14 cellular contexts compared by ENCODE assay signal in genomic region chr9:121838757-121839669, GRCh38.
DNase-seq lines count a peak whose midpoint lies in the region; ATAC-seq, FAIRE-seq and TF ChIP-seq lines count a peak whose summit lies in the region.
"Had no signal": no experiment of that assay in that cellular context is flagged by ENCODE, and none has a peak within 500 bp of the region (broad histone marks: within the 10 kb centered on the region; RNA-seq: fewer than 3 reads in every experiment).

No MANE protein-coding gene starts in this region.

- CTCF ChIA-PET in WTC11 (lab: Charles Lee), result interaction anchor here (0.9 to 2.0 kb wide), 3 partner anchors 19 to 293 kb away, joined by 3 to 5 read pairs (median 4); no protein-coding TSS in a partner anchor

- no peak for DNase-seq in GM12892 (ENCODE audit: insufficient read length)
- DNase-seq in WTC11 (ENCODE audit: low spot score), result no peak
- peak; percentile 30 for DNase-seq in left lobe of liver (ENCODE audit: low spot score)
- DNase-seq in midbrain (lab: John Stamatoyannopoulos, UW), result no peak
- DNase-seq in stimulated activated CD4-positive, alpha-beta T cell treated with anti-CD3 and anti-CD28 coated beads, Interleukin-1b, Interleukin-23, amount 100 ng/mL, for 48 hours, result no peak
- DNase-seq in G401 (ENCODE audit: low spot score), result no peak
- DNase-seq: KG1, NCI-H526, tibial artery had no signal

- no peak for TF ChIP-seq POLR2A in GM12892 (IDR thresholded peaks at IDR 0.05; ENCODE audit: low read depth, low read length)

- 0 out of 2 replicates have a peak, but pooled peaks cover 2% of the 10 kb centered on the region for H3K4me1 Mint-ChIP-seq in WTC11

- peak; percentile 38 for FAIRE-seq in GM12892 (lab: Jason Lieb, UNC)
- FAIRE-seq: bronchial epithelial cell had no signal

- peaks cover 1% of the 10 kb centered on the region; the same call in 1 of the 2 replicates for H3K9me3 Mint-ChIP-seq in WTC11
- H3K9me3 Mint-ChIP-seq: T-helper 2 cell treated with Interferon-gamma antibody and Interleukin-4, amounts not matched to agents 5 μg/mL and 100 μg/mL, for 36 hours had no signal

- no peaks in the 10 kb centered on the region for H3K36me3 Mint-ChIP-seq in WTC11

- POLR2A ChIA-PET in WTC11 (lab: Charles Lee), result no interaction called here

- H3K27me3 Mint-ChIP-seq in WTC11 (ENCODE audit: low read depth), result no peaks in the 10 kb centered on the region

- no peak overlapping the region for H3K27ac Mint-ChIP-seq in WTC11
- H3K27ac Mint-ChIP-seq: T-helper 2 cell treated with Interferon-gamma antibody and Interleukin-4, amounts not matched to agents 5 μg/mL and 100 μg/mL, for 36 hours had no signal

- no peak overlapping the region for H3K27ac ChIP-seq in 22Rv1
- H3K27ac ChIP-seq: prostate gland, tibial artery had no signal

- no peak overlapping the region for H3K4me3 Mint-ChIP-seq in WTC11
- H3K4me3 Mint-ChIP-seq: T-helper 2 cell treated with Interferon-gamma antibody and Interleukin-4, amounts not matched to agents 5 μg/mL and 100 μg/mL, for 36 hours had no signal

- peak; percentile 7; the same call in 1 of the 2 replicates for TF ChIP-seq CTCF in 22Rv1 (IDR thresholded peaks at IDR 0.05)
- TF ChIP-seq CTCF in WTC11 (IDR thresholded peaks at IDR 0.05), result no peak

- in situ Hi-C loops in G401 (cut with HindIII; ENCODE audit: low sequenced_read_pairs), result no loop called here

- ATAC-seq in WTC11 (peak; percentile 80), left lobe of liver (no peak), GM18511 (IDR thresholded peaks at IDR 0.05; ENCODE audit: unreplicated experiment) (no peak)

TF ChIP-seq in WTC11, 78 proteins besides CTCF, POLR2A, EP300 and RAD21:
- TF ChIP-seq HMGA2 (CRISPR knock-in tag; IDR thresholded peaks at IDR 0.05) (no peak), MXD4 (CRISPR knock-in tag; IDR thresholded peaks at IDR 0.05; ENCODE audit: borderline replicate concordance) (no peak), NR3C1 (CRISPR knock-in tag; conservative IDR thresholded peaks at IDR 0.05; ENCODE audit: low read depth) (no peak), ELF4 (CRISPR knock-in tag; IDR thresholded peaks at IDR 0.05; ENCODE audit: low read depth) (no peak), E2F5 (CRISPR knock-in tag; IDR thresholded peaks at IDR 0.05) (no peak), ATF6 (CRISPR knock-in tag; IDR thresholded peaks at IDR 0.05) (no peak), OVOL2 (CRISPR knock-in tag; IDR thresholded peaks at IDR 0.05; ENCODE audit: borderline replicate concordance) (no peak), ATF1 (CRISPR knock-in tag; IDR thresholded peaks at IDR 0.05) (no peak), ZBTB21 (CRISPR knock-in tag; IDR thresholded peaks at IDR 0.05; ENCODE audit: borderline replicate concordance) (no peak), E2F4 (CRISPR knock-in tag; IDR thresholded peaks at IDR 0.05; ENCODE audit: borderline replicate concordance, low read depth) (no peak), NR2C2 (CRISPR knock-in tag; IDR thresholded peaks at IDR 0.05) (no peak)
